37 cellular contexts compared by ENCODE assay signal in genomic region chr13:110767476-110767875, GRCh38.
"Had no signal": no experiment of that assay in that cellular context is flagged by ENCODE, and none has a peak within 500 bp of the region (broad histone marks: within the 10 kb centered on the region; RNA-seq: fewer than 3 reads in every experiment).

No MANE protein-coding gene starts in this region.

- H3K4me1 Mint-ChIP-seq: activated naive CD4-positive, alpha-beta T cell treated with anti-CD3 and anti-CD28 coated beads, Interleukin-2, amount 10 ng/mL, durations not matched to agents 7 days and 5 days; activated naive CD4-positive, alpha-beta T cell treated with anti-CD3 and anti-CD28 coated beads, Interleukin-2, amount 50 U/mL, for 24 hours; activated T-helper 17 cell treated with anti-CD3 and anti-CD28 coated beads, Interleukin-2, amount 50 U/mL, for 72 hours; brain; central memory CD8-positive, alpha-beta T cell had no signal

- H3K27ac ChIP-seq: adrenal gland, ascending aorta, body of pancreas, brain microvascular endothelial cell, breast epithelium, cardiac muscle cell had no signal

- ATAC-seq: activated naive CD4-positive, alpha-beta T cell treated with anti-CD3 and anti-CD28 coated beads, Interleukin-2, amount 50 U/mL, for 72 hours; activated naive CD8-positive, alpha-beta T cell treated with anti-CD3 and anti-CD28 coated beads, Interleukin-2, amount 50 U/mL, for 24 hours; activated T-cell treated with anti-CD3 and anti-CD28 coated beads, Interleukin-2, amount 50 U/mL, for 4 hours; activated T-cell treated with anti-CD3 and anti-CD28 coated beads, Interleukin-2, amount 50 U/mL, for 72 hours; activated T-helper 17 cell treated with anti-CD3 and anti-CD28 coated beads, Interleukin-2, amount 50 U/mL, for 72 hours; body of pancreas had no signal

- H3K36me3 ChIP-seq: adrenal gland, ascending aorta, brain microvascular endothelial cell, breast epithelium, cardiac muscle cell had no signal

- H3K9me3 Mint-ChIP-seq: activated naive CD4-positive, alpha-beta T cell treated with anti-CD3 and anti-CD28 coated beads for 36 hours; activated naive CD4-positive, alpha-beta T cell treated with anti-CD3 and anti-CD28 coated beads, Interleukin-2, amount 10 ng/mL, durations not matched to agents 7 days and 5 days; activated naive CD8-positive, alpha-beta T cell treated with anti-CD3 and anti-CD28 coated beads for 36 hours; activated T-cell treated with anti-CD3 and anti-CD28 coated beads, Interleukin-2, amount 50 U/mL, for 24 hours; activated T-helper 1 cell treated with anti-CD3 and anti-CD28 coated beads, Interleukin-12 subunit alpha, Interleukin-12 subunit beta, Interleukin-2, Interleukin-4 antibody, amounts not matched to agents 30 ng/mL and 10 ng/mL and 1 ng/mL, durations not matched to agents 14 hours and 24 hours and 36 hours; activated T-helper 17 cell treated with anti-CD3 and anti-CD28 coated beads, Interleukin-2, amount 50 U/mL, for 72 hours; activated T-helper 2 cell treated with anti-CD3 and anti-CD28 coated beads, Interferon-gamma antibody, Interleukin-2, Interleukin-4, amounts not matched to agents 10 μg/mL and 5 μg/mL and 100 μg/mL, durations not matched to agents 14 hours and 24 hours and 36 hours; central memory CD8-positive, alpha-beta T cell had no signal

- DNase-seq: activated effector memory CD4-positive, alpha-beta T cell treated with anti-CD3 and anti-CD28 coated beads, Interleukin-2, amount 50 U/mL, for 16 hours; activated effector memory CD4-positive, alpha-beta T cell treated with Interleukin-2 at 50 U/mL for 16 hours; activated gamma-delta T cell; activated gamma-delta T cell treated with Interleukin-2 at 50 U/mL for 16 hours; activated naive CD4-positive, alpha-beta T cell; activated naive CD4-positive, alpha-beta T cell treated with anti-CD3 and anti-CD28 coated beads for 36 hours; activated naive CD4-positive, alpha-beta T cell treated with anti-CD3 and anti-CD28 coated beads, Interleukin-2, amount 10 ng/mL, durations not matched to agents 7 days and 5 days; activated naive CD4-positive, alpha-beta T cell treated with anti-CD3 and anti-CD28 coated beads, Interleukin-2, amount 50 U/mL, for 16 hours; activated naive CD4-positive, alpha-beta T cell treated with Interleukin-2 at 50 U/mL for 16 hours; activated naive CD8-positive, alpha-beta T cell treated with anti-CD3 and anti-CD28 coated beads for 36 hours; activated naive CD8-positive, alpha-beta T cell treated with anti-CD3 and anti-CD28 coated beads, Interleukin-2, amount 10 ng/mL, durations not matched to agents 7 days and 5 days; activated naive CD8-positive, alpha-beta T cell treated with anti-CD3 and anti-CD28 coated beads, Interleukin-2, amount 50 U/mL, for 24 hours; activated T-cell treated with anti-CD3 and anti-CD28 coated beads for 4 hours; activated T-cell treated with anti-CD3 and anti-CD28 coated beads, Interleukin-2, amount 50 U/mL, for 1 hour; activated T-cell treated with anti-CD3 and anti-CD28 coated beads, Interleukin-2, amount 50 U/mL, for 24 hours; activated T-cell treated with anti-CD3 and anti-CD28 coated beads, Interleukin-2, amount 50 U/mL, for 4 hours; activated T-cell treated with anti-CD3 and anti-CD28 coated beads, Interleukin-2, amount 50 U/mL, for 48 hours; activated T-cell treated with anti-CD3 and anti-CD28 coated beads, Interleukin-2, amount 50 U/mL, for 72 hours; adrenal gland; amniotic stem cell; amygdala; aorta; body of pancreas; brain microvascular endothelial cell; caudate nucleus; cerebellar nuclear complex had no signal

- H3K4me3 ChIP-seq: adrenal gland, ascending aorta, body of pancreas, breast epithelium, cardiac muscle cell had no signal

- H3K4me1 ChIP-seq: adrenal gland, ascending aorta, body of pancreas, breast epithelium had no signal

- H3K36me3 Mint-ChIP-seq: activated naive CD4-positive, alpha-beta T cell treated with anti-CD3 and anti-CD28 coated beads, Interleukin-2, amount 10 ng/mL, durations not matched to agents 7 days and 5 days; activated naive CD4-positive, alpha-beta T cell treated with anti-CD3 and anti-CD28 coated beads, Interleukin-2, amount 50 U/mL, for 24 hours; activated naive CD8-positive, alpha-beta T cell treated with anti-CD3 and anti-CD28 coated beads for 36 hours; activated naive CD8-positive, alpha-beta T cell treated with anti-CD3 and anti-CD28 coated beads, Interleukin-2, amount 10 ng/mL, durations not matched to agents 7 days and 5 days; brain had no signal

- H3K9me3 ChIP-seq: adrenal gland, ascending aorta, body of pancreas, breast epithelium had no signal

- H3K4me3 Mint-ChIP-seq: activated naive CD4-positive, alpha-beta T cell treated with anti-CD3 and anti-CD28 coated beads for 36 hours; activated naive CD4-positive, alpha-beta T cell treated with anti-CD3 and anti-CD28 coated beads, Interleukin-2, amount 10 ng/mL, durations not matched to agents 7 days and 5 days; activated naive CD4-positive, alpha-beta T cell treated with anti-CD3 and anti-CD28 coated beads, Interleukin-2, amount 50 U/mL, for 24 hours; activated naive CD8-positive, alpha-beta T cell; activated naive CD8-positive, alpha-beta T cell treated with anti-CD3 and anti-CD28 coated beads for 36 hours; activated naive CD8-positive, alpha-beta T cell treated with anti-CD3 and anti-CD28 coated beads, Interleukin-2, amount 10 ng/mL, durations not matched to agents 7 days and 5 days; activated naive CD8-positive, alpha-beta T cell treated with anti-CD3 and anti-CD28 coated beads, Interleukin-2, amount 50 U/mL, for 24 hours; activated T-cell treated with anti-CD3 and anti-CD28 coated beads, Interleukin-2, amount 50 U/mL, for 24 hours; activated T-cell treated with anti-CD3 and anti-CD28 coated beads, Interleukin-2, amount 50 U/mL, for 4 hours; activated T-cell treated with anti-CD3 and anti-CD28 coated beads, Interleukin-2, amount 50 U/mL, for 72 hours; activated T-helper 1 cell treated with anti-CD3 and anti-CD28 coated beads, Interleukin-12 subunit alpha, Interleukin-12 subunit beta, Interleukin-2, Interleukin-4 antibody, amounts not matched to agents 30 ng/mL and 10 ng/mL and 1 ng/mL, durations not matched to agents 14 hours and 24 hours and 36 hours; activated T-helper 17 cell treated with anti-CD3 and anti-CD28 coated beads, Interleukin-2, amount 50 U/mL, for 72 hours; central memory CD8-positive, alpha-beta T cell had no signal

- H3K27ac Mint-ChIP-seq: activated naive CD4-positive, alpha-beta T cell treated with anti-CD3 and anti-CD28 coated beads for 36 hours; activated naive CD4-positive, alpha-beta T cell treated with anti-CD3 and anti-CD28 coated beads, Interleukin-2, amount 10 ng/mL, durations not matched to agents 7 days and 5 days; activated naive CD4-positive, alpha-beta T cell treated with anti-CD3 and anti-CD28 coated beads, Interleukin-2, amount 50 U/mL, for 24 hours; activated naive CD4-positive, alpha-beta T cell treated with anti-CD3 and anti-CD28 coated beads, Interleukin-2, amount 50 U/mL, for 72 hours; activated naive CD8-positive, alpha-beta T cell; activated naive CD8-positive, alpha-beta T cell treated with anti-CD3 and anti-CD28 coated beads for 36 hours; activated naive CD8-positive, alpha-beta T cell treated with anti-CD3 and anti-CD28 coated beads, Interleukin-2, amount 10 ng/mL, durations not matched to agents 7 days and 5 days; activated naive CD8-positive, alpha-beta T cell treated with anti-CD3 and anti-CD28 coated beads, Interleukin-2, amount 50 U/mL, for 24 hours; activated T-cell treated with anti-CD3 and anti-CD28 coated beads, Interleukin-2, amount 50 U/mL, for 24 hours; activated T-cell treated with anti-CD3 and anti-CD28 coated beads, Interleukin-2, amount 50 U/mL, for 72 hours; activated T-helper 1 cell treated with anti-CD3 and anti-CD28 coated beads, Interleukin-12 subunit alpha, Interleukin-12 subunit beta, Interleukin-2, Interleukin-4 antibody, amounts not matched to agents 30 ng/mL and 10 ng/mL and 1 ng/mL, durations not matched to agents 14 hours and 24 hours and 36 hours; activated T-helper 17 cell treated with anti-CD3 and anti-CD28 coated beads, Interleukin-2, amount 50 U/mL, for 72 hours; activated T-helper 2 cell treated with anti-CD3 and anti-CD28 coated beads, Interferon-gamma antibody, Interleukin-2, Interleukin-4, amounts not matched to agents 10 μg/mL and 5 μg/mL and 100 μg/mL, durations not matched to agents 14 hours and 24 hours and 36 hours had no signal

- H3K27me3 ChIP-seq: adrenal gland, ascending aorta, body of pancreas, brain microvascular endothelial cell, breast epithelium, cardiac muscle cell had no signal
